Comparison of ENCODE assay signal across 2 cellular contexts in the genomic region with DNA sequence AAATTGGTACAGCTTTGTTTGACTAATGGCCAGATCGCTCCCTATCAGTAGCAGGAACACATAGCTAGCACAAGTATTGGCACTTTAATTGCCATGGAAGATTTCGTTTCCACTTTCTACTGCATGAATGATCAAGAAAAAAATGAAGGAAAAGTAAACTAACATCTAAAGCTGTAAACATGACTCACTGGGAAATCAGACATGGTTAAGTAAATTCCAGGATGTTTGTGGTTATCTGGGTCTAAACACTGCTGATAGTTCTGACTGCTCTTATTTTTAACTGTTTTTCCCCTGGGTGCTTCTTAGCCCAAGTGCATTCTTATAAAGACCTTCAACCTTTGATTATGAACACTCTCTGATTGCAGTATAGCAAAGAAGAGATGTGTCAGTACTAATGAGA.
A peak's percentile ranks its signal among the peaks of the same experiment; 100 is the strongest.
TF ChIP-seq lines count a peak whose summit lies in the region.

No MANE protein-coding gene starts in this region.

TF ChIP-seq in IMR-90, 13 proteins besides CTCF, POLR2A, EP300 and RAD21:
- no peak for TF ChIP-seq MAZ (IDR thresholded peaks at IDR 0.05; ENCODE audit: borderline replicate concordance, low read depth, low read length)
- peak; percentile 46; the same call in 1 of the 2 replicates for TF ChIP-seq BHLHE40 (IDR thresholded peaks at IDR 0.05; ENCODE audit: low read depth, low read length)
- TF ChIP-seq FOS (IDR thresholded peaks at IDR 0.05; ENCODE audit: low read depth, low read length) = peak; percentile 98

TF ChIP-seq in HepG2, 621 proteins besides CTCF, POLR2A, EP300 and RAD21 (continues in another document):
- TF ChIP-seq SAP130 (CRISPR knock-in tag; IDR thresholded peaks at IDR 0.05; ENCODE audit: low read depth) = peak; percentile 32; the same call in 1 of the 2 replicates
- TF ChIP-seq, protein P1, sequence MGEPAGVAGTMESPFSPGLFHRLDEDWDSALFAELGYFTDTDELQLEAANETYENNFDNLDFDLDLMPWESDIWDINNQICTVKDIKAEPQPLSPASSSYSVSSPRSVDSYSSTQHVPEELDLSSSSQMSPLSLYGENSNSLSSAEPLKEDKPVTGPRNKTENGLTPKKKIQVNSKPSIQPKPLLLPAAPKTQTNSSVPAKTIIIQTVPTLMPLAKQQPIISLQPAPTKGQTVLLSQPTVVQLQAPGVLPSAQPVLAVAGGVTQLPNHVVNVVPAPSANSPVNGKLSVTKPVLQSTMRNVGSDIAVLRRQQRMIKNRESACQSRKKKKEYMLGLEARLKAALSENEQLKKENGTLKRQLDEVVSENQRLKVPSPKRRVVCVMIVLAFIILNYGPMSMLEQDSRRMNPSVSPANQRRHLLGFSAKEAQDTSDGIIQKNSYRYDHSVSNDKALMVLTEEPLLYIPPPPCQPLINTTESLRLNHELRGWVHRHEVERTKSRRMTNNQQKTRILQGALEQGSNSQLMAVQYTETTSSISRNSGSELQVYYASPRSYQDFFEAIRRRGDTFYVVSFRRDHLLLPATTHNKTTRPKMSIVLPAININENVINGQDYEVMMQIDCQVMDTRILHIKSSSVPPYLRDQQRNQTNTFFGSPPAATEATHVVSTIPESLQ (CRISPR knock-in tag; conservative IDR thresholded peaks at IDR 0.05) = no peak
- TF ChIP-seq ZNF7 (CRISPR knock-in tag; IDR thresholded peaks at IDR 0.05) = peak; percentile 74; the same call in 1 of the 2 replicates
- TF ChIP-seq, protein P2, sequence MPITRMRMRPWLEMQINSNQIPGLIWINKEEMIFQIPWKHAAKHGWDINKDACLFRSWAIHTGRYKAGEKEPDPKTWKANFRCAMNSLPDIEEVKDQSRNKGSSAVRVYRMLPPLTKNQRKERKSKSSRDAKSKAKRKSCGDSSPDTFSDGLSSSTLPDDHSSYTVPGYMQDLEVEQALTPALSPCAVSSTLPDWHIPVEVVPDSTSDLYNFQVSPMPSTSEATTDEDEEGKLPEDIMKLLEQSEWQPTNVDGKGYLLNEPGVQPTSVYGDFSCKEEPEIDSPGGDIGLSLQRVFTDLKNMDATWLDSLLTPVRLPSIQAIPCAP (CRISPR knock-in tag; IDR thresholded peaks at IDR 0.05; ENCODE audit: low read depth) = no peak
- no peak for TF ChIP-seq SOX13 (IDR thresholded peaks at IDR 0.05)
- peak in 1 of 2 experiments; percentile 40; a peak in 1 of 4 replicates for TF ChIP-seq SOX13 (CRISPR knock-in tag; conservative IDR thresholded peaks at IDR 0.05 in 1 of 2, IDR thresholded peaks at IDR 0.05 in 1 of 2)
- peak; percentile 65 for TF ChIP-seq ELF3 (CRISPR knock-in tag; IDR thresholded peaks at IDR 0.05)
- TF ChIP-seq PHF20 (CRISPR knock-in tag; IDR thresholded peaks at IDR 0.05) = no peak
- TF ChIP-seq RARA (CRISPR knock-in tag; IDR thresholded peaks at IDR 0.05) = peak; percentile 65
- no peak for TF ChIP-seq FOXA1 (IDR thresholded peaks at IDR 0.05)
- peak; percentile 61 for TF ChIP-seq FOXA1 (CRISPR knock-in tag; IDR thresholded peaks at IDR 0.05)
- no peak for TF ChIP-seq MAF1 (CRISPR knock-in tag; IDR thresholded peaks at IDR 0.05; ENCODE audit: borderline replicate concordance)
- TF ChIP-seq, protein P3, sequence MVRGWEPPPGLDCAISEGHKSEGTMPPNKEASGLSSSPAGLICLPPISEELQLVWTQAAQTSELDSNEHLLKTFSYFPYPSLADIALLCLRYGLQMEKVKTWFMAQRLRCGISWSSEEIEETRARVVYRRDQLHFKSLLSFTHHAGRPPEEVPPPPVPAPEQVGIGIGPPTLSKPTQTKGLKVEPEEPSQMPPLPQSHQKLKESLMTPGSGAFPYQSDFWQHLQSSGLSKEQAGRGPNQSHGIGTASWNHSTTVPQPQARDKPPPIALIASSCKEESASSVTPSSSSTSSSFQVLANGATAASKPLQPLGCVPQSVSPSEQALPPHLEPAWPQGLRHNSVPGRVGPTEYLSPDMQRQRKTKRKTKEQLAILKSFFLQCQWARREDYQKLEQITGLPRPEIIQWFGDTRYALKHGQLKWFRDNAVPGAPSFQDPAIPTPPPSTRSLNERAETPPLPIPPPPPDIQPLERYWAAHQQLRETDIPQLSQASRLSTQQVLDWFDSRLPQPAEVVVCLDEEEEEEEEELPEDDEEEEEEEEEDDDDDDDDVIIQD (CRISPR knock-in tag; IDR thresholded peaks at IDR 0.05; ENCODE audit: low read depth) = peak; percentile 37; the same call in 1 of the 2 replicates
- TF ChIP-seq, protein P4, sequence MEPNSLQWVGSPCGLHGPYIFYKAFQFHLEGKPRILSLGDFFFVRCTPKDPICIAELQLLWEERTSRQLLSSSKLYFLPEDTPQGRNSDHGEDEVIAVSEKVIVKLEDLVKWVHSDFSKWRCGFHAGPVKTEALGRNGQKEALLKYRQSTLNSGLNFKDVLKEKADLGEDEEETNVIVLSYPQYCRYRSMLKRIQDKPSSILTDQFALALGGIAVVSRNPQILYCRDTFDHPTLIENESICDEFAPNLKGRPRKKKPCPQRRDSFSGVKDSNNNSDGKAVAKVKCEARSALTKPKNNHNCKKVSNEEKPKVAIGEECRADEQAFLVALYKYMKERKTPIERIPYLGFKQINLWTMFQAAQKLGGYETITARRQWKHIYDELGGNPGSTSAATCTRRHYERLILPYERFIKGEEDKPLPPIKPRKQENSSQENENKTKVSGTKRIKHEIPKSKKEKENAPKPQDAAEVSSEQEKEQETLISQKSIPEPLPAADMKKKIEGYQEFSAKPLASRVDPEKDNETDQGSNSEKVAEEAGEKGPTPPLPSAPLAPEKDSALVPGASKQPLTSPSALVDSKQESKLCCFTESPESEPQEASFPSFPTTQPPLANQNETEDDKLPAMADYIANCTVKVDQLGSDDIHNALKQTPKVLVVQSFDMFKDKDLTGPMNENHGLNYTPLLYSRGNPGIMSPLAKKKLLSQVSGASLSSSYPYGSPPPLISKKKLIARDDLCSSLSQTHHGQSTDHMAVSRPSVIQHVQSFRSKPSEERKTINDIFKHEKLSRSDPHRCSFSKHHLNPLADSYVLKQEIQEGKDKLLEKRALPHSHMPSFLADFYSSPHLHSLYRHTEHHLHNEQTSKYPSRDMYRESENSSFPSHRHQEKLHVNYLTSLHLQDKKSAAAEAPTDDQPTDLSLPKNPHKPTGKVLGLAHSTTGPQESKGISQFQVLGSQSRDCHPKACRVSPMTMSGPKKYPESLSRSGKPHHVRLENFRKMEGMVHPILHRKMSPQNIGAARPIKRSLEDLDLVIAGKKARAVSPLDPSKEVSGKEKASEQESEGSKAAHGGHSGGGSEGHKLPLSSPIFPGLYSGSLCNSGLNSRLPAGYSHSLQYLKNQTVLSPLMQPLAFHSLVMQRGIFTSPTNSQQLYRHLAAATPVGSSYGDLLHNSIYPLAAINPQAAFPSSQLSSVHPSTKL (CRISPR knock-in tag; IDR thresholded peaks at IDR 0.05) = peak; percentile 82
- TF ChIP-seq, protein P5, sequence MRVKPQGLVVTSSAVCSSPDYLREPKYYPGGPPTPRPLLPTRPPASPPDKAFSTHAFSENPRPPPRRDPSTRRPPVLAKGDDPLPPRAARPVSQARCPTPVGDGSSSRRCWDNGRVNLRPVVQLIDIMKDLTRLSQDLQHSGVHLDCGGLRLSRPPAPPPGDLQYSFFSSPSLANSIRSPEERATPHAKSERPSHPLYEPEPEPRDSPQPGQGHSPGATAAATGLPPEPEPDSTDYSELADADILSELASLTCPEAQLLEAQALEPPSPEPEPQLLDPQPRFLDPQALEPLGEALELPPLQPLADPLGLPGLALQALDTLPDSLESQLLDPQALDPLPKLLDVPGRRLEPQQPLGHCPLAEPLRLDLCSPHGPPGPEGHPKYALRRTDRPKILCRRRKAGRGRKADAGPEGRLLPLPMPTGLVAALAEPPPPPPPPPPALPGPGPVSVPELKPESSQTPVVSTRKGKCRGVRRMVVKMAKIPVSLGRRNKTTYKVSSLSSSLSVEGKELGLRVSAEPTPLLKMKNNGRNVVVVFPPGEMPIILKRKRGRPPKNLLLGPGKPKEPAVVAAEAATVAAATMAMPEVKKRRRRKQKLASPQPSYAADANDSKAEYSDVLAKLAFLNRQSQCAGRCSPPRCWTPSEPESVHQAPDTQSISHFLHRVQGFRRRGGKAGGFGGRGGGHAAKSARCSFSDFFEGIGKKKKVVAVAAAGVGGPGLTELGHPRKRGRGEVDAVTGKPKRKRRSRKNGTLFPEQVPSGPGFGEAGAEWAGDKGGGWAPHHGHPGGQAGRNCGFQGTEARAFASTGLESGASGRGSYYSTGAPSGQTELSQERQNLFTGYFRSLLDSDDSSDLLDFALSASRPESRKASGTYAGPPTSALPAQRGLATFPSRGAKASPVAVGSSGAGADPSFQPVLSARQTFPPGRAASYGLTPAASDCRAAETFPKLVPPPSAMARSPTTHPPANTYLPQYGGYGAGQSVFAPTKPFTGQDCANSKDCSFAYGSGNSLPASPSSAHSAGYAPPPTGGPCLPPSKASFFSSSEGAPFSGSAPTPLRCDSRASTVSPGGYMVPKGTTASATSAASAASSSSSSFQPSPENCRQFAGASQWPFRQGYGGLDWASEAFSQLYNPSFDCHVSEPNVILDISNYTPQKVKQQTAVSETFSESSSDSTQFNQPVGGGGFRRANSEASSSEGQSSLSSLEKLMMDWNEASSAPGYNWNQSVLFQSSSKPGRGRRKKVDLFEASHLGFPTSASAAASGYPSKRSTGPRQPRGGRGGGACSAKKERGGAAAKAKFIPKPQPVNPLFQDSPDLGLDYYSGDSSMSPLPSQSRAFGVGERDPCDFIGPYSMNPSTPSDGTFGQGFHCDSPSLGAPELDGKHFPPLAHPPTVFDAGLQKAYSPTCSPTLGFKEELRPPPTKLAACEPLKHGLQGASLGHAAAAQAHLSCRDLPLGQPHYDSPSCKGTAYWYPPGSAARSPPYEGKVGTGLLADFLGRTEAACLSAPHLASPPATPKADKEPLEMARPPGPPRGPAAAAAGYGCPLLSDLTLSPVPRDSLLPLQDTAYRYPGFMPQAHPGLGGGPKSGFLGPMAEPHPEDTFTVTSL (CRISPR knock-in tag; IDR thresholded peaks at IDR 0.05; ENCODE audit: borderline replicate concordance) = peak; percentile 49; the same call in 1 of the 2 replicates
- TF ChIP-seq POGZ (CRISPR knock-in tag; IDR thresholded peaks at IDR 0.05) = peak; percentile 48; the same call in 1 of the 2 replicates
- TF ChIP-seq MED1 (CRISPR knock-in tag; IDR thresholded peaks at IDR 0.05) = peak; percentile 60; the same call in 1 of the 2 replicates
- TF ChIP-seq, protein P6, sequence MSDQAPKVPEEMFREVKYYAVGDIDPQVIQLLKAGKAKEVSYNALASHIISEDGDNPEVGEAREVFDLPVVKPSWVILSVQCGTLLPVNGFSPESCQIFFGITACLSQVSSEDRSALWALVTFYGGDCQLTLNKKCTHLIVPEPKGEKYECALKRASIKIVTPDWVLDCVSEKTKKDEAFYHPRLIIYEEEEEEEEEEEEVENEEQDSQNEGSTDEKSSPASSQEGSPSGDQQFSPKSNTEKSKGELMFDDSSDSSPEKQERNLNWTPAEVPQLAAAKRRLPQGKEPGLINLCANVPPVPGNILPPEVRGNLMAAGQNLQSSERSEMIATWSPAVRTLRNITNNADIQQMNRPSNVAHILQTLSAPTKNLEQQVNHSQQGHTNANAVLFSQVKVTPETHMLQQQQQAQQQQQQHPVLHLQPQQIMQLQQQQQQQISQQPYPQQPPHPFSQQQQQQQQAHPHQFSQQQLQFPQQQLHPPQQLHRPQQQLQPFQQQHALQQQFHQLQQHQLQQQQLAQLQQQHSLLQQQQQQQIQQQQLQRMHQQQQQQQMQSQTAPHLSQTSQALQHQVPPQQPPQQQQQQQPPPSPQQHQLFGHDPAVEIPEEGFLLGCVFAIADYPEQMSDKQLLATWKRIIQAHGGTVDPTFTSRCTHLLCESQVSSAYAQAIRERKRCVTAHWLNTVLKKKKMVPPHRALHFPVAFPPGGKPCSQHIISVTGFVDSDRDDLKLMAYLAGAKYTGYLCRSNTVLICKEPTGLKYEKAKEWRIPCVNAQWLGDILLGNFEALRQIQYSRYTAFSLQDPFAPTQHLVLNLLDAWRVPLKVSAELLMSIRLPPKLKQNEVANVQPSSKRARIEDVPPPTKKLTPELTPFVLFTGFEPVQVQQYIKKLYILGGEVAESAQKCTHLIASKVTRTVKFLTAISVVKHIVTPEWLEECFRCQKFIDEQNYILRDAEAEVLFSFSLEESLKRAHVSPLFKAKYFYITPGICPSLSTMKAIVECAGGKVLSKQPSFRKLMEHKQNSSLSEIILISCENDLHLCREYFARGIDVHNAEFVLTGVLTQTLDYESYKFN (CRISPR knock-in tag; conservative IDR thresholded peaks at IDR 0.05) = peak; percentile 46; the same call in 1 of the 2 replicates
- no peak for TF ChIP-seq HMGA1 (CRISPR knock-in tag; conservative IDR thresholded peaks at IDR 0.05)
- peak; percentile 65; the same call in 1 of the 2 replicates for TF ChIP-seq RXRB (CRISPR knock-in tag; IDR thresholded peaks at IDR 0.05; ENCODE audit: borderline replicate concordance)
- TF ChIP-seq FOXA3 (CRISPR knock-in tag; IDR thresholded peaks at IDR 0.05) = peak; percentile 90
- TF ChIP-seq SOX5 (CRISPR knock-in tag; IDR thresholded peaks at IDR 0.05; ENCODE audit: borderline replicate concordance) = peak; percentile 58; the same call in 1 of the 2 replicates
- TF ChIP-seq ZNF776 (CRISPR knock-in tag; IDR thresholded peaks at IDR 0.05) = no peak
- no peak for TF ChIP-seq NFRKB (IDR thresholded peaks at IDR 0.05)
- peak; percentile 62; the same call in 1 of the 2 replicates for TF ChIP-seq NCOA2 (CRISPR knock-in tag; IDR thresholded peaks at IDR 0.05)
- TF ChIP-seq PHF8 (CRISPR knock-in tag; IDR thresholded peaks at IDR 0.05) = no peak
- peak; percentile 63; the same call in 1 of the 2 replicates for TF ChIP-seq NFIC (IDR thresholded peaks at IDR 0.05; ENCODE audit: low read length)
- peak; percentile 24 for TF ChIP-seq TEAD3 (CRISPR knock-in tag; optimal IDR thresholded peaks at IDR 0.05; ENCODE audit: borderline replicate concordance)
- TF ChIP-seq FOXP1 (IDR thresholded peaks at IDR 0.05) = no peak
- peak; percentile 62 for TF ChIP-seq FOXP1 (CRISPR knock-in tag; IDR thresholded peaks at IDR 0.05)
- TF ChIP-seq, protein P7, sequence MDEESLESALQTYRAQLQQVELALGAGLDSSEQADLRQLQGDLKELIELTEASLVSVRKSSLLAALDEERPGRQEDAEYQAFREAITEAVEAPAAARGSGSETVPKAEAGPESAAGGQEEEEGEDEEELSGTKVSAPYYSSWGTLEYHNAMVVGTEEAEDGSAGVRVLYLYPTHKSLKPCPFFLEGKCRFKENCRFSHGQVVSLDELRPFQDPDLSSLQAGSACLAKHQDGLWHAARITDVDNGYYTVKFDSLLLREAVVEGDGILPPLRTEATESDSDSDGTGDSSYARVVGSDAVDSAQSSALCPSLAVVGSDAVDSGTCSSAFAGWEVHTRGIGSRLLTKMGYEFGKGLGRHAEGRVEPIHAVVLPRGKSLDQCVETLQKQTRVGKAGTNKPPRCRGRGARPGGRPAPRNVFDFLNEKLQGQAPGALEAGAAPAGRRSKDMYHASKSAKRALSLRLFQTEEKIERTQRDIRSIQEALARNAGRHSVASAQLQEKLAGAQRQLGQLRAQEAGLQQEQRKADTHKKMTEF (CRISPR knock-in tag; IDR thresholded peaks at IDR 0.05) = peak; percentile 59
- no peak for TF ChIP-seq ZNF549 (CRISPR knock-in tag; IDR thresholded peaks at IDR 0.05)
- TF ChIP-seq HMG20A (CRISPR knock-in tag; IDR thresholded peaks at IDR 0.05; ENCODE audit: borderline replicate concordance) = peak; percentile 79; the same call in 1 of the 2 replicates
- TF ChIP-seq, protein P8, sequence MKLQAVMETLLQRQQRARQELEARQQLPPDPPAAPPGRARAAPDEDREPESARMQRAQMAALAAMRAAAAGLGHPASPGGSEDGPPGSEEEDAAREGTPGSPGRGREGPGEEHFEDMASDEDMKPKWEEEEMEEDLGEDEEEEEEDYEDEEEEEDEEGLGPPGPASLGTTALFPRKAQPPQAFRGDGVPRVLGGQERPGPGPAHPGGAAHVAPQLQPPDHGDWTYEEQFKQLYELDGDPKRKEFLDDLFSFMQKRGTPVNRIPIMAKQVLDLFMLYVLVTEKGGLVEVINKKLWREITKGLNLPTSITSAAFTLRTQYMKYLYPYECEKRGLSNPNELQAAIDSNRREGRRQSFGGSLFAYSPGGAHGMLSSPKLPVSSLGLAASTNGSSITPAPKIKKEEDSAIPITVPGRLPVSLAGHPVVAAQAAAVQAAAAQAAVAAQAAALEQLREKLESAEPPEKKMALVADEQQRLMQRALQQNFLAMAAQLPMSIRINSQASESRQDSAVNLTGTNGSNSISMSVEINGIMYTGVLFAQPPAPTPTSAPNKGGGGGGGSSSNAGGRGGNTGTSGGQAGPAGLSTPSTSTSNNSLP (IDR thresholded peaks at IDR 0.05; ENCODE audit: low read depth, low read length) = peak; percentile 84; the same call in 1 of the 2 replicates
